Comparison of ENCODE assay signal across 8 cellular contexts in genomic region chr11:67265633-67266423, GRCh38. TPM values are rescaled to one million over a fixed set of nuclear protein-coding genes. Genes with fewer than 3 reads are reported as not detected.
DNase-seq lines count a peak whose midpoint lies in the region; ATAC-seq and TF ChIP-seq lines count a peak whose summit lies in the region.

No MANE protein-coding gene starts in this region.

- ATAC-seq in GM18517 (IDR thresholded peaks at IDR 0.05; ENCODE audit: unreplicated experiment), result peak; percentile 37
- ATAC-seq in GM19463 (IDR thresholded peaks at IDR 0.05; ENCODE audit: unreplicated experiment), result no peak

- H3K27me3 ChIP-seq in AG04450 (ENCODE audit: control insufficient read depth, insufficient read depth, low read length), result no peaks in the 10 kb centered on the region

- DNase-seq in AG04450 (ENCODE audit: low read depth, low spot score), result no peak
- DNase-seq in HuH-7.5 (ENCODE audit: low spot score), result peak; percentile 100
- peak; percentile 68 for DNase-seq in T follicular helper cell (ENCODE audit: low read depth)
- peak in 39 of 56 donors; percentile 30 to 82 (median 51) for DNase-seq in amygdala (lab: John Stamatoyannopoulos, UW)
- DNase-seq in hepatic stellate cell (ENCODE audit: low spot score), result peak; percentile 87
- no peak for DNase-seq in retinal pigment epithelial cell (ENCODE audit: low read depth)

- TF ChIP-seq CTCF in AG04450 (IDR thresholded peaks at IDR 0.05; ENCODE audit: low read depth, low read length) (peak; percentile 62), retinal pigment epithelial cell (conservative IDR thresholded peaks at IDR 0.05; ENCODE audit: low read depth, low read length) (peak; percentile 59)

- CTCF ChIA-PET in AG04450 (lab: Charles Lee), result interaction anchor here (1.4 to 4.9 kb wide), 3 partner anchors 51 to 116 kb away, joined by 10 to 71 read pairs (median 12); no protein-coding TSS in a partner anchor

- H3K4me3 ChIP-seq in AG04450 (ENCODE audit: low read depth, low read length) (peak overlapping the region; percentile 54), retinal pigment epithelial cell (ENCODE audit: low read length) (peak overlapping the region; percentile 40)

- no peak overlapping the region for H3K27ac ChIP-seq in AG04450 (ENCODE audit: low read depth, low read length)

- POLR2A ChIA-PET in AG04450 (lab: Yijun Ruan, JAX), result interaction anchor here (1.0 kb wide), 1 partner anchor 52 kb away, joined by 3 read pairs; no protein-coding TSS in a partner anchor

- H3K9me3 ChIP-seq in AG04450 (ENCODE audit: control insufficient read depth, insufficient read depth, low read length), result no peaks in the 10 kb centered on the region; the same call in 1 of the 2 replicates

RNA-seq across cellular contexts. Expression of gene GRK2, which starts 0.4 kb away (rescaled TPM):
- polyA plus RNA-seq in AG04450 (2011; rRNA removed), result 17.3 and 20.2 TPM in 2 replicates
- polyA minus RNA-seq in AG04450 (2011; rRNA and poly(A)+ RNA removed), result 61.0 and 67.4 TPM in 2 replicates

RNA-seq across cellular contexts. Expression of gene ANKRD13D, which starts 23.3 kb away (rescaled TPM):
- 14.4 and 18.4 TPM in 2 replicates for polyA plus RNA-seq in AG04450 (2011; rRNA removed)
- 25.6 and 33.8 TPM in 2 replicates for polyA minus RNA-seq in AG04450 (2011; rRNA and poly(A)+ RNA removed)

RNA-seq across cellular contexts. Expression of gene SSH3, which starts 37.5 kb away (rescaled TPM):
- polyA plus RNA-seq in AG04450 (2011; rRNA removed), result 16.5 and 20.0 TPM in 2 replicates
- polyA minus RNA-seq in AG04450 (2011; rRNA and poly(A)+ RNA removed), result 12.1 and 14.3 TPM in 2 replicates

Comparison
In these comparisons a context has a peak if more than half of its experiments do, and no peak if none do; other contexts are left out.
1. DNase-seq: peak in HuH-7.5 (single experiment), T follicular helper cell (single experiment), amygdala (39 of 56) and hepatic stellate cell (single experiment); none in AG04450 (single experiment) and retinal pigment epithelial cell (single experiment).